Comparison of ENCODE assay signal across 8 cellular contexts in the genomic region with DNA sequence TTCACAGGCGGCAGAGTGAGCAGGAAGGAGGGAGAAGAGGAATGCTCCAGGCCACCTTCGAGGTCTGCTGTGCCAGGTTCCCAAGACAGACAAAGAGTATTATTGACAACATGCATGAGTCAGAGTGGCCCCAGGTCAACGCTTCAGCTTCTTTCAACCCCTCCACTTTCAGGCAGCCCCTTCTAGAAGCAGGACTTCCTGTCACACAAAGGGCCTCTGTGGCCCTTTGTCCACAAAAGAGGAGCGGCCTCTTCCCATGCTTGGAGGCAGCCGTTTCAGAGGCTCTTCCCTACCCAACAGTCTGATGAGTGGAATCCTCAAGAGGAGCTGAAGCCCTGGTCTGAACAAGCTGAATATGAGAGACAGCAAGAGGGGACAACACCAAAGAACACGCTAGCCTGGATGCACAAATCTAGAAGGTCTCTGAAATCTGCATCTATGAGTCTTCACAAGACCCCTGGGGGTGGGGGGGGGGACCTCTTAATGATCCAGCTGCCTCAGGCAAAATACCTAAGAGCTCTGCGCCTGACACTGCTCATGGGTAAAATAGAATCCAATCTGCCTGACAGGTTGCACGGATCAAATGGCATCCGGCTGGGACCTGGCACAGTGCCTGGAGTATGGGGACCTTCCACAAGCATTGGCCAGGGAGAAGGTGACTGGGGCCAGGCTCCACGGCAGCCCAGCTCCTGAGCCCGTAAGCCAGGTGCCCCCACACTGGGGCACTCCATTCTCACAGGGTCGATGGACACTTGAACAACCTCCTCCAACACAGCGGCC.
DNase-seq lines count a peak whose midpoint lies in the region; ATAC-seq and TF ChIP-seq lines count a peak whose summit lies in the region.

No MANE protein-coding gene starts in this region.

- TF ChIP-seq CTCF in endodermal cell (conservative IDR thresholded peaks at IDR 0.05): no peak
- no peak for TF ChIP-seq CTCF in neural crest cell (conservative IDR thresholded peaks at IDR 0.05)

- no peaks in the 10 kb centered on the region for H3K9me3 ChIP-seq in endodermal cell (ENCODE audit: control insufficient read depth, low read length)

- no peaks in the 10 kb centered on the region for H3K27me3 ChIP-seq in endodermal cell (ENCODE audit: control insufficient read depth, insufficient read depth, low read length, poor library complexity, severe bottlenecking)

- peaks cover 10% of the 10 kb centered on the region for H3K36me3 Mint-ChIP-seq in endodermal cell (ENCODE audit: low read depth)
- H3K36me3 Mint-ChIP-seq in neural crest cell (ENCODE audit: low read depth): peaks cover 10% of the 10 kb centered on the region

- H3K9ac ChIP-seq in endodermal cell (ENCODE audit: extremely low read depth, low read length, poor library complexity, severe bottlenecking): no peak overlapping the region

- no peak for ATAC-seq in GM18870 (IDR thresholded peaks at IDR 0.05; ENCODE audit: unreplicated experiment)
- ATAC-seq in GM18505 (IDR thresholded peaks at IDR 0.05; ENCODE audit: unreplicated experiment): no peak

- H3K27me3 Mint-ChIP-seq in endodermal cell (ENCODE audit: insufficient read depth): no peaks in the 10 kb centered on the region
- H3K27me3 Mint-ChIP-seq in neural crest cell (ENCODE audit: low read depth): no peaks in the 10 kb centered on the region

- peaks cover 46% of the 10 kb centered on the region for H3K4me1 Mint-ChIP-seq in endodermal cell
- peaks cover 90% of the 10 kb centered on the region for H3K4me1 Mint-ChIP-seq in neural crest cell

- peaks cover 11% of the 10 kb centered on the region for H3K4me1 ChIP-seq in endodermal cell (ENCODE audit: control insufficient read depth, insufficient read depth, low read length)

- H3K27ac Mint-ChIP-seq in endodermal cell: peak overlapping the region; percentile 79
- peak overlapping the region; percentile 99 for H3K27ac Mint-ChIP-seq in neural crest cell (ENCODE audit: unreplicated experiment)

- peak overlapping the region; percentile 86 for H3K27ac ChIP-seq in endodermal cell (ENCODE audit: low read depth, low read length)

- H3K9me3 Mint-ChIP-seq in endodermal cell (no peaks in the 10 kb centered on the region), neural crest cell (no peaks in the 10 kb centered on the region)

- H3K4me3 ChIP-seq in endodermal cell (ENCODE audit: low read length): no peak overlapping the region

- DNase-seq in DMS53 (lab: John Stamatoyannopoulos, UW): peak; percentile 80
- DNase-seq in NCI-H2171 (lab: John Stamatoyannopoulos, UW): peak; percentile 96
- no peak for DNase-seq in endodermal cell
- DNase-seq in neural crest cell (ENCODE audit: low read depth, low spot score): peak; percentile 41
- DNase-seq in anterior cingulate cortex (lab: John Stamatoyannopoulos, UW): no peak
- no peak for DNase-seq in erythroblast (lab: John Stamatoyannopoulos, UW)

- H3K36me3 ChIP-seq in endodermal cell (ENCODE audit: control insufficient read depth, insufficient read depth, low read length): no peaks in the 10 kb centered on the region

- no peak overlapping the region for H3K4me3 Mint-ChIP-seq in endodermal cell
- peak overlapping the region; percentile 79 for H3K4me3 Mint-ChIP-seq in neural crest cell

- 80 to 82% methylated on average over 7 to 13 of the region's 13 CpGs for WGBS in endodermal cell (ENCODE audit: insufficient coverage in 1 of 2, insufficient read length in 1 of 2), 2 experiments

- no peak for TF ChIP-seq POLR2A in GM18505 (IDR thresholded peaks at IDR 0.05; ENCODE audit: borderline replicate concordance, extremely low read depth, insufficient read depth, insufficient read length)
- no peak for TF ChIP-seq POLR2A in erythroblast (IDR thresholded peaks at IDR 0.05; ENCODE audit: low read length)

Comparison
In these comparisons a context has a peak if more than half of its experiments do, and no peak if none do; other contexts are left out.
1. DNase-seq: peak in DMS53 (single experiment), NCI-H2171 (single experiment) and neural crest cell (single experiment); none in endodermal cell (single experiment), anterior cingulate cortex (0 of 58) and erythroblast (0 of 2).